Comparison of ENCODE assay signal across 21 cellular contexts in the genomic region with DNA sequence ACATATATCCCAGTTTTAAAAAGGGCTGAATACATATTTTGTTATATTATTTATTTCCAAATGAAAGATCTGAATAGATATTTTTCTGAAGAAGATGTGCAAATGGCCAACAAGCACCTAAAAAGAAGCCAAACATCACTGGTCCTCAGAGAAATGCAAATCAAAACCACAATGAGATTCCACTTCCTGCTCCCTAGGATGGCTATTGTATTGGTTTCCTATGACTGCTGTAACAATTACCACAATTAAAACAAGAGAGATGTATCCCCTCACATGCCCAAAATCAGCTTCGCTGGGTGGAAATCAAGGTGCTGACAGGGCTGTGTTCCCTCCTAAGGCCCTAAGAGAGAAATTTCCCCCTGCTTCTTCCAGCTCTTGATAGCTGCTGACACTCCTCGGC. TPM values are rescaled to one million over a fixed set of nuclear protein-coding genes. Genes with fewer than 3 reads are reported as not detected.
A peak's percentile ranks its signal among the peaks of the same experiment; 100 is the strongest.
DNase-seq lines count a peak whose midpoint lies in the region; ATAC-seq and TF ChIP-seq lines count a peak whose summit lies in the region.
"Had no signal": no experiment of that assay in that cellular context is flagged by ENCODE, and none has a peak within 500 bp of the region (broad histone marks: within the 10 kb centered on the region; RNA-seq: fewer than 3 reads in every experiment).

No MANE protein-coding gene starts in this region.

- intact Hi-C loops in sigmoid colon (cut with DNase I), result no loop called here

- no peak overlapping the region for H3K27ac ChIP-seq in sigmoid colon
- H3K27ac ChIP-seq: HL-60 had no signal

- no peaks in the 10 kb centered on the region for H3K36me3 ChIP-seq in sigmoid colon

- TF ChIP-seq EP300 in sigmoid colon (IDR thresholded peaks at IDR 0.05), result no peak

- H3K27me3 ChIP-seq in sigmoid colon, result no peaks in the 10 kb centered on the region

- ATAC-seq in activated CD4-positive, CD25-positive, alpha-beta regulatory T cell treated with anti-CD3 and anti-CD28 coated beads, Interleukin-2, amount 50 U/mL, for 24 hours, result no peak
- ATAC-seq: K562, Panc1, Right ventricle myocardium inferior had no signal

- TF ChIP-seq POLR2A in sigmoid colon (IDR thresholded peaks at IDR 0.05), result no peak

- DNase-seq in NOMO-1 treated with DMSO at 0.1 percent for 48 hours (lab: John Stamatoyannopoulos, UW; ENCODE audit: unreplicated experiment) (peak; percentile 2), NOMO-1 (lab: John Stamatoyannopoulos, UW; ENCODE audit: unreplicated experiment in 2 of 2) (no peak), UCSD-AML1 (lab: John Stamatoyannopoulos, UW; ENCODE audit: unreplicated experiment) (peak; percentile 16), H4 (ENCODE audit: low spot score) (no peak), NCI-H510A treated with DMSO at 0.1 percent for 48 hours (lab: John Stamatoyannopoulos, UW) (no peak), sigmoid colon (no peak)
- peak; percentile 5 for DNase-seq in Jurkat, Clone E6-1 (ENCODE audit: low read depth, low spot score)
- DNase-seq: C1 segment of cervical spinal cord, DND-41, H7, NCI-H1105 treated with DMSO at 0.1 percent for 48 hours, NCI-H1694 treated with DMSO at 0.1 percent for 48 hours, NCI-H345, NCI-H69 had no signal

- H3K4me3 ChIP-seq in Jurkat, Clone E6-1 (ENCODE audit: low read length), result no peak overlapping the region
- H3K4me3 ChIP-seq in sigmoid colon, result no peak overlapping the region
- H3K4me3 ChIP-seq: K562 had no signal

- no peak for TF ChIP-seq CTCF in sigmoid colon (IDR thresholded peaks at IDR 0.05)

- no peaks in the 10 kb centered on the region for H3K9me3 ChIP-seq in sigmoid colon

- H3K4me1 ChIP-seq in sigmoid colon, result no peaks in the 10 kb centered on the region

- WGBS in sigmoid colon, 2 donors, result 74 to 92% methylated on average over 2 of the region's 2 CpGs

RNA-seq across cellular contexts. Expression of gene ABCB11, which starts 23.2 kb away (rescaled TPM):
- polyA plus RNA-seq in Jurkat, Clone E6-1 (2012; ENCODE audit: insufficient read depth, insufficient read length), result not detected
- total RNA-seq in H4 (2014; rRNA removed; shearing (Covaris generic)), result not detected in 2 replicates
- total RNA-seq in sigmoid colon, result under 1 TPM in 2 of 4 donors, not detected in 2; under 0.01 to 0.55 TPM
- under 1 TPM; 0.46 to 0.93 (median 0.60) TPM for polyA plus RNA-seq in sigmoid colon
- total RNA-seq: A172, MCF 10A had no signal

Comparison
In these comparisons a context has a peak if more than half of its experiments do, and no peak if none do; other contexts are left out.
1. DNase-seq: peak in NOMO-1 treated with DMSO at 0.1 percent for 48 hours (single experiment), Jurkat, Clone E6-1 (single experiment) and UCSD-AML1 (single experiment); none in NOMO-1 (0 of 2), H4 (single experiment), NCI-H510A treated with DMSO at 0.1 percent for 48 hours (single experiment) and sigmoid colon (single experiment).